In the genomic region with DNA sequence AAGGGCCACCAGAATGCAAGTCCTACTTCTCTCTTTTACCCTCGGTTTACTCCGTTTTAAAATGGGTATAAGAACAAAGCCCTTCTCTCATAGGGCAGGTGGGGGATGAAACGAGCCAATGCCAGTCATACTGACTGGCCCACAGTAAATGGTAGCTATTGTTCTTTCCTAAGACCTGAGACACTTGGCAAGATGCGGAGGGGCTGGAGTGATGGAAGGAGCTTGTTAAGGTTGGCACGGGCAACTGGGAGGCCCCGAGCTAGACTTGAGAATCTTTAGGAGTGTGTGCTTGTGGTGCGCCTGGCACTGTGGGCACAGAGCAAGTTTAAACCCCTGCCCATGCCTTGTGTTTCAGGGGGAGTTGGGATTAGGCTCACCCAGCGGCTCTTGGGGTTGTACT, we compare ENCODE assay signal across 24 cellular contexts.
DNase-seq lines count a peak whose midpoint lies in the region; ATAC-seq and TF ChIP-seq lines count a peak whose summit lies in the region.
"Had no signal": no experiment of that assay in that cellular context is flagged by ENCODE, and none has a peak within 500 bp of the region (broad histone marks: within the 10 kb centered on the region; RNA-seq: fewer than 3 reads in every experiment).

No MANE protein-coding gene starts in this region.

- ATAC-seq in thoracic aorta (ENCODE audit: insufficient number of reproducible peaks, low FRiP score, low read depth), result no peak

- peak overlapping the region; percentile 80 for H3K27ac Mint-ChIP-seq in mesothelial cell of epicardium
- H3K27ac Mint-ChIP-seq: activated T-helper 2 cell treated with anti-CD3 and anti-CD28 coated beads, Interferon-gamma antibody, Interleukin-2, Interleukin-4, amounts not matched to agents 10 μg/mL and 5 μg/mL and 100 μg/mL, durations not matched to agents 14 hours and 24 hours and 36 hours; B cell; immature natural killer cell had no signal

- H3K4me1 ChIP-seq in ascending aorta (peaks cover 0 to 26% of the 10 kb centered on the region in 2 donors), thoracic aorta (ENCODE audit: control insufficient read depth in 1 of 2, low read depth in 2 of 2) (peaks cover 11 to 33% of the 10 kb centered on the region in 2 donors)
- H3K4me1 ChIP-seq: HAP-1 had no signal

- intact Hi-C loops in ascending aorta (cut with DNase I), result no loop called here

- H3K27ac ChIP-seq in ascending aorta (peak overlapping the region; percentile 43 to 84), thoracic aorta (peak overlapping the region; percentile 40 to 51)
- H3K27ac ChIP-seq: VCaP had no signal

- peaks cover 37% of the 10 kb centered on the region for H3K4me1 Mint-ChIP-seq in mesothelial cell of epicardium
- H3K4me1 Mint-ChIP-seq: B cell, immature natural killer cell had no signal

- no peak overlapping the region for H3K4me3 Mint-ChIP-seq in mesothelial cell of epicardium
- H3K4me3 Mint-ChIP-seq: B cell, immature natural killer cell, neural crest cell had no signal

- H3K27me3 Mint-ChIP-seq in mesothelial cell of epicardium (ENCODE audit: low read depth), result no peaks in the 10 kb centered on the region

- H3K36me3 ChIP-seq in ascending aorta (no peaks in the 10 kb centered on the region), thoracic aorta (no peaks in the 10 kb centered on the region)
- H3K36me3 ChIP-seq: HAP-1 had no signal

- no peaks in the 10 kb centered on the region for H3K9me3 ChIP-seq in ascending aorta
- no peaks in the 10 kb centered on the region for H3K9me3 ChIP-seq in thoracic aorta
- H3K9me3 ChIP-seq: HAP-1 had no signal

- DNase-seq in GM12865 (ENCODE audit: low read depth) (peak; percentile 41), ascending aorta (ENCODE audit: low spot score in 2 of 2) (no peak), mesothelial cell of epicardium (ENCODE audit: low spot score in 2 of 2, unreplicated experiment in 2 of 2) (no peak), thoracic aorta (ENCODE audit: low spot score) (no peak), DMS 273 treated with DMSO at 0.1 percent for 48 hours (lab: John Stamatoyannopoulos, UW) (no peak), NCI-H2171 (lab: John Stamatoyannopoulos, UW) (no peak)
- DNase-seq in effector CD8-positive, alpha-beta T cell (lab: John Stamatoyannopoulos, UW), result no peak
- DNase-seq: ACHN; activated CD4-positive, alpha-beta T cell treated with anti-CD3 and anti-CD28 coated beads for 48 hours; activated CD8-positive, alpha-beta memory T cell treated with anti-CD3 and anti-CD28 coated beads for 24 hours; activated naive CD4-positive, alpha-beta T cell treated with anti-CD3 and anti-CD28 coated beads, Interleukin-2, amount 50 U/mL, for 16 hours; activated T-cell treated with anti-CD3 and anti-CD28 coated beads for 4 hours; amniotic stem cell; immature natural killer cell; NCI-H2081 treated with DMSO at 0.1 percent for 48 hours; NCI-H774; stimulated activated CD4-positive, alpha-beta T cell treated with anti-CD3 and anti-CD28 coated beads, Interleukin-15, amount 100 ng/mL, for 24 hours; stimulated activated CD4-positive, alpha-beta T cell treated with anti-CD3 and anti-CD28 coated beads, Interleukin-4, amount 100 ng/mL, for 4 hours; T-helper 9 cell had no signal

- no peak overlapping the region for H3K4me3 ChIP-seq in GM12865 (ENCODE audit: low read depth, low read length)
- H3K4me3 ChIP-seq in ascending aorta, result no peak overlapping the region
- no peak overlapping the region for H3K4me3 ChIP-seq in thoracic aorta
- H3K4me3 ChIP-seq: HAP-1 had no signal

- H3K27me3 ChIP-seq in ascending aorta (no peaks in the 10 kb centered on the region), thoracic aorta (replicated peaks; ENCODE audit: insufficient read depth) (no peaks in the 10 kb centered on the region)

- TF ChIP-seq CTCF in GM12865 (IDR thresholded peaks at IDR 0.05; ENCODE audit: insufficient read depth, low read depth, low read length, missing control alignments) (no peak), ascending aorta (IDR thresholded peaks at IDR 0.05) (no peak), mesothelial cell of epicardium (IDR thresholded peaks at IDR 0.05; ENCODE audit: unreplicated experiment) (no peak), thoracic aorta (IDR thresholded peaks at IDR 0.05) (no peak)

- H3K9me3 Mint-ChIP-seq in mesothelial cell of epicardium, result no peaks in the 10 kb centered on the region
- H3K9me3 Mint-ChIP-seq: activated T-helper 2 cell treated with anti-CD3 and anti-CD28 coated beads, Interferon-gamma antibody, Interleukin-2, Interleukin-4, amounts not matched to agents 10 μg/mL and 5 μg/mL and 100 μg/mL, durations not matched to agents 14 hours and 24 hours and 36 hours; immature natural killer cell; neural crest cell had no signal

- no peaks in the 10 kb centered on the region for H3K36me3 Mint-ChIP-seq in mesothelial cell of epicardium
- H3K36me3 Mint-ChIP-seq: immature natural killer cell had no signal
